In genomic region chr12:45757172-45757571, GRCh38 we compare ENCODE assay signal across 16 cellular contexts. TPM values are rescaled to one million over a fixed set of nuclear protein-coding genes. Genes with fewer than 3 reads are reported as not detected.
DNase-seq lines count a peak whose midpoint lies in the region; ATAC-seq and TF ChIP-seq lines count a peak whose summit lies in the region.
"Had no signal": no experiment of that assay in that cellular context is flagged by ENCODE, and none has a peak within 500 bp of the region (broad histone marks: within the 10 kb centered on the region; RNA-seq: fewer than 3 reads in every experiment).

No MANE protein-coding gene starts in this region.

- peaks cover 80% of the 10 kb centered on the region for H3K79me2 ChIP-seq in GM23248 (ENCODE audit: insufficient read depth)

- H3K4me1 ChIP-seq in cardiac muscle cell (ENCODE audit: low read depth): peaks cover 17% of the 10 kb centered on the region
- peaks cover under 1 to 47% (median 18%) of the 10 kb centered on the region in 9 donors for H3K4me1 ChIP-seq in heart right ventricle
- H3K4me1 ChIP-seq in GM23248 (ENCODE audit: insufficient read depth): no peaks in the 10 kb centered on the region

- 79 to 80% methylated on average over 3 of the region's 3 CpGs for WGBS in heart right ventricle, 2 donors
- WGBS in GM23248 (ENCODE audit: low coverage in 1 of 2, low lambda C conversion rate in 2 of 2, missing lambda C conversion rate in 2 of 2), 2 experiments: 58 to 66% methylated on average over 3 of the region's 3 CpGs

- in situ Hi-C loops in GM23248 (cut with MboI): no loop called here

- H3K36me3 Mint-ChIP-seq in chondrocyte (ENCODE audit: low read depth) (no peaks in the 10 kb centered on the region), nephron progenitor cell (ENCODE audit: low read depth) (peaks cover 60% of the 10 kb centered on the region)

- ATAC-seq in heart right ventricle (no peak), HG02798 (IDR thresholded peaks at IDR 0.05; ENCODE audit: poor library complexity, unreplicated experiment) (no peak), GM21360 (IDR thresholded peaks at IDR 0.05; ENCODE audit: unreplicated experiment) (no peak), HG03039 (IDR thresholded peaks at IDR 0.05; ENCODE audit: unreplicated experiment) (no peak)

- H3K9ac ChIP-seq in GM23248: no peak overlapping the region

- no peak overlapping the region for H3K4me3 Mint-ChIP-seq in chondrocyte (ENCODE audit: unreplicated experiment)
- no peak overlapping the region for H3K4me3 Mint-ChIP-seq in nephron progenitor cell

- no peak for TF ChIP-seq CTCF in cardiac muscle cell (IDR thresholded peaks at IDR 0.05; ENCODE audit: low read depth, low read length)
- TF ChIP-seq CTCF in heart right ventricle (IDR thresholded peaks at IDR 0.05): no peak
- no peak for TF ChIP-seq CTCF in chondrocyte (IDR thresholded peaks at IDR 0.05)
- TF ChIP-seq CTCF in nephron progenitor cell (IDR thresholded peaks at IDR 0.05): no peak

- H3K36me3 ChIP-seq in cardiac muscle cell (no peaks in the 10 kb centered on the region), heart right ventricle (peaks cover 0 to 16% (median 0%) of the 10 kb centered on the region in 9 donors), GM23248 (ENCODE audit: low read depth) (no peaks in the 10 kb centered on the region)

- no peak for DNase-seq in cardiac muscle cell (ENCODE audit: low read depth in 1 of 2, low spot score in 1 of 2)
- no peak for DNase-seq in heart right ventricle
- DNase-seq in chondrocyte (ENCODE audit: low spot score): no peak
- no peak for DNase-seq in nephron progenitor cell
- DNase-seq in GM23248: no peak
- DNase-seq: C1 segment of cervical spinal cord, DMS153, MM.1S, NCI-H1105, NCI-H187 treated with DMSO at 0.1 percent for 48 hours, NCI-H446, NCI-H748 treated with DMSO at 0.1 percent for 48 hours, SHP77 had no signal

- H3K4me3 ChIP-seq in cardiac muscle cell (no peak overlapping the region), heart right ventricle (no peak overlapping the region), GM23248 (no peak overlapping the region)

- no peak overlapping the region for H3K4me2 ChIP-seq in GM23248 (ENCODE audit: unreplicated experiment)

- H2AFZ ChIP-seq in GM23248: no peak overlapping the region

- H3K4me1 Mint-ChIP-seq in chondrocyte (ENCODE audit: low read depth) (peaks cover 17% of the 10 kb centered on the region), nephron progenitor cell (peaks cover 45% of the 10 kb centered on the region)

- H3K27ac Mint-ChIP-seq in chondrocyte (ENCODE audit: unreplicated experiment) (peak overlapping the region; percentile 35), nephron progenitor cell (peak overlapping the region; percentile 61)

- H3K9me3 ChIP-seq in cardiac muscle cell (ENCODE audit: low read depth) (no peaks in the 10 kb centered on the region), heart right ventricle (no peaks in the 10 kb centered on the region), GM23248 (ENCODE audit: low read depth) (no peaks in the 10 kb centered on the region)

- H3K27me3 Mint-ChIP-seq in chondrocyte (ENCODE audit: low read depth) (no peaks in the 10 kb centered on the region), nephron progenitor cell (ENCODE audit: low read depth, poor library complexity) (no peaks in the 10 kb centered on the region)

- H3F3A ChIP-seq in GM23248 (ENCODE audit: insufficient read depth): no peaks in the 10 kb centered on the region

- H3K9me3 Mint-ChIP-seq in chondrocyte (ENCODE audit: low read depth) (no peaks in the 10 kb centered on the region), nephron progenitor cell (no peaks in the 10 kb centered on the region)

- H3K27ac ChIP-seq in cardiac muscle cell (peak overlapping the region; percentile 69), heart right ventricle (no peak overlapping the region), GM23248 (no peak overlapping the region)

- H4K20me1 ChIP-seq in GM23248 (ENCODE audit: insufficient read depth): no peaks in the 10 kb centered on the region

- H3K27me3 ChIP-seq in cardiac muscle cell: no peaks in the 10 kb centered on the region
- H3K27me3 ChIP-seq in heart right ventricle: no peaks in the 10 kb centered on the region
- no peaks in the 10 kb centered on the region for H3K27me3 ChIP-seq in GM23248 (replicated peaks; ENCODE audit: insufficient read depth)

- no peaks in the 10 kb centered on the region for H3K9me2 ChIP-seq in GM23248 (ENCODE audit: insufficient read depth)

- intact Hi-C loops in heart right ventricle (cut with DNase I): no loop called here

RNA-seq across cellular contexts. Expression of gene ARID2, which starts 27.7 kb away (rescaled TPM):
- total RNA-seq in cardiac muscle cell: 27.4 and 40.3 TPM in 2 replicates
- 17.3 and 36.2 TPM in 2 replicates for polyA plus RNA-seq in cardiac muscle cell
- 10 to 100 TPM; 13.4 to 28.8 (median 19.3) TPM for total RNA-seq in heart right ventricle
- polyA plus RNA-seq in heart right ventricle: 10 to 100 TPM in 1 of 2 donors, 1 to 10 TPM in 1; 3.0 to 13.1 TPM
- total RNA-seq in chondrocyte: 23.0 to 34.5 TPM (median 25.1 TPM) in 3 replicates
- total RNA-seq in GM23248 (2014; rRNA removed; shearing (Covaris generic)): 11.6 and 12.1 TPM in 2 replicates
- 9.0 and 11.7 TPM in 2 replicates for polyA plus RNA-seq in GM23248 (2016; fragmentation: Nextera tagmentation; extraction: Ambion mirVana)
